In the genomic region with DNA sequence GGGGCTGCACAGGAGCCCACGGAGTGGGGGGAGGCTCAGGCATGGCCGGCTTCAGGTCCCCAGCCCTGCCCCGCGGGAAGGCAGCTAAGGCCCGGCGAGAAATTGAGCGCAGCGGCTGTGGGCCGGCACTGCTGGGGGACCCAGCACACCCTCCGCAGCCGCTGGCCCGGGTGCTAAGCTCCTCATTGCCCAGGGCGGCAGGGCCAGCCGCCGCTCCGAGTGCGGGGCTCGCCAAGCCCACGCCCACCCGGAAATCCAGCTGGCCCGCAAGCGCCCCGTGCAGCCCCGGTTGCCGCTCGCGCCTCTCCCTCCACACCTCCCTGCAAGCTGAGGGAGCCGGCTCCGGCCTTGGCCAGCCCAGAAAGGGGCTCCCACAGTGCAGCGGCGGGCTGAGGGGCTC, we compare ENCODE assay signal across 1 cellular context.
DNase-seq lines count a peak whose midpoint lies in the region; TF ChIP-seq lines count a peak whose summit lies in the region.
"Not testable (repeated sequence)": the region's sequence is repeated elsewhere in the genome, so short reads cannot be mapped to it uniquely, and the experiment has no call there.

No MANE protein-coding gene starts in this region.

- H3K27ac ChIP-seq in testis: not testable (repeated sequence)

- 58 to 90% methylated on average over 2 to 27 of the region's 31 CpGs for WGBS in testis, 2 donors

- TF ChIP-seq POLR2A in testis (IDR thresholded peaks at IDR 0.05): not testable (repeated sequence)

- not testable (repeated sequence) for H3K27me3 ChIP-seq in testis

- H3K4me3 ChIP-seq in testis: peak overlapping the region; percentile 22 to 49

- intact Hi-C loops in testis (cut with DNase I; ENCODE audit: low total_unique reads): not testable (repeated sequence)

- H3K4me1 ChIP-seq in testis: not testable (repeated sequence)

- not testable (repeated sequence) for DNase-seq in testis

- not testable (repeated sequence) for H3K36me3 ChIP-seq in testis (ENCODE audit: low read depth, missing control alignments)

- H3K9me3 ChIP-seq in testis: not testable (repeated sequence)

- not testable (repeated sequence) for TF ChIP-seq CTCF in testis (IDR thresholded peaks at IDR 0.05)
